Comparison of ENCODE assay signal across 23 cellular contexts in genomic region chr11:71498091-71498490, GRCh38. TPM values are rescaled to one million over a fixed set of nuclear protein-coding genes. Genes with fewer than 3 reads are reported as not detected.
DNase-seq lines count a peak whose midpoint lies in the region; ATAC-seq and TF ChIP-seq lines count a peak whose summit lies in the region.
"Had no signal": no experiment of that assay in that cellular context is flagged by ENCODE, and none has a peak within 500 bp of the region (broad histone marks: within the 10 kb centered on the region; RNA-seq: fewer than 3 reads in every experiment).

No MANE protein-coding gene starts in this region.

- H3K9ac ChIP-seq in BLaER1 = no peak overlapping the region

- TF ChIP-seq POLR2A in spleen (IDR thresholded peaks at IDR 0.05) = no peak

- H3K4me1 ChIP-seq in BLaER1 = peaks cover 85% of the 10 kb centered on the region
- peaks cover 0 to 9% (median 0%) of the 10 kb centered on the region in 6 donors for H3K4me1 ChIP-seq in spleen
- H3K4me1 ChIP-seq: Caco-2 had no signal

- CTCF ChIA-PET in activated CD8-positive, alpha-beta memory T cell treated with anti-CD3 and anti-CD28 coated beads, Interleukin-2, amount 10 ng/mL, durations not matched to agents 7 days and 5 days (lab: Charles Lee) = no interaction called here

- H3K36me3 Mint-ChIP-seq in activated CD8-positive, alpha-beta memory T cell treated with anti-CD3 and anti-CD28 coated beads, Interleukin-2, amount 10 ng/mL, durations not matched to agents 7 days and 5 days = peaks cover 49% of the 10 kb centered on the region
- peaks cover 27% of the 10 kb centered on the region for H3K36me3 Mint-ChIP-seq in glutamatergic neuron (ENCODE audit: unreplicated experiment)

- H4K20me1 ChIP-seq in BLaER1 = no peaks in the 10 kb centered on the region

- DNase-seq in activated CD8-positive, alpha-beta memory T cell treated with anti-CD3 and anti-CD28 coated beads, Interleukin-2, amount 10 ng/mL, durations not matched to agents 7 days and 5 days = peak; percentile 19
- no peak for DNase-seq in activated CD8-positive, alpha-beta memory T cell treated with anti-CD3 and anti-CD28 coated beads, Interleukin-2, amount 50 U/mL, for 4 hours
- peak; percentile 27 for DNase-seq in left lobe of liver (ENCODE audit: low spot score)
- DNase-seq in spleen = peak; percentile 31
- DNase-seq in glutamatergic neuron = no peak
- DNase-seq in SK-N-DZ (ENCODE audit: low spot score) = no peak
- DNase-seq: H9, IMR-90, MM.1S, NCI-H1092, NCI-H1436 treated with DMSO at 0.1 percent for 48 hours, NCI-H2029 treated with DMSO at 0.1 percent for 48 hours, NCI-H2171, NCI-H526, PC-3 had no signal

- H3K27ac Mint-ChIP-seq in activated CD8-positive, alpha-beta memory T cell treated with anti-CD3 and anti-CD28 coated beads, Interleukin-2, amount 10 ng/mL, durations not matched to agents 7 days and 5 days = no peak overlapping the region
- no peak overlapping the region for H3K27ac Mint-ChIP-seq in glutamatergic neuron (ENCODE audit: unreplicated experiment)
- H3K27ac Mint-ChIP-seq: B cell; CD4-positive, alpha-beta T cell; H9 had no signal

- H3K27ac ChIP-seq in BLaER1 (peak overlapping the region; percentile 94), spleen (no peak overlapping the region)
- H3K27ac ChIP-seq: RWPE1 had no signal

- 94 to 97% (median 96%) methylated on average over 19 of the region's 19 CpGs for WGBS in spleen, 5 donors

- ATAC-seq in activated CD8-positive, alpha-beta memory T cell treated with anti-CD3 and anti-CD28 coated beads, Interleukin-2, amount 10 ng/mL, durations not matched to agents 7 days and 5 days = no peak
- ATAC-seq in left lobe of liver = no peak
- ATAC-seq: PC-3 had no signal

- H3K27me3 ChIP-seq in BLaER1 (no peaks in the 10 kb centered on the region), spleen (replicated peaks in 1 of 7) (no peaks in the 10 kb centered on the region)

- no peaks in the 10 kb centered on the region for H3K4me1 Mint-ChIP-seq in activated CD8-positive, alpha-beta memory T cell treated with anti-CD3 and anti-CD28 coated beads, Interleukin-2, amount 10 ng/mL, durations not matched to agents 7 days and 5 days
- H3K4me1 Mint-ChIP-seq in glutamatergic neuron (ENCODE audit: low read depth, unreplicated experiment) = no peaks in the 10 kb centered on the region
- H3K4me1 Mint-ChIP-seq: B cell, H9 had no signal

- H3K36me3 ChIP-seq in BLaER1 (peaks cover 93% of the 10 kb centered on the region), spleen (peaks cover 8 to 97% (median 89%) of the 10 kb centered on the region in 6 donors)

- intact Hi-C loops in spleen (cut with DNase I; ENCODE audit: low total_unique reads) = no loop called here

- H3K27me3 Mint-ChIP-seq in activated CD8-positive, alpha-beta memory T cell treated with anti-CD3 and anti-CD28 coated beads, Interleukin-2, amount 10 ng/mL, durations not matched to agents 7 days and 5 days = no peaks in the 10 kb centered on the region
- H3K27me3 Mint-ChIP-seq in glutamatergic neuron (ENCODE audit: unreplicated experiment) = peaks cover 3% of the 10 kb centered on the region
- H3K27me3 Mint-ChIP-seq: B cell; CD4-positive, alpha-beta T cell had no signal

- H3K9me3 ChIP-seq in BLaER1 (peaks cover 42% of the 10 kb centered on the region), spleen (no peaks in the 10 kb centered on the region)
- H3K9me3 ChIP-seq: Caco-2 had no signal

- H3K4me3 ChIP-seq in BLaER1 (no peak overlapping the region), spleen (no peak overlapping the region)

- TF ChIP-seq CTCF in spleen (IDR thresholded peaks at IDR 0.05 in 8 of 11, conservative IDR thresholded peaks at IDR 0.05 in 3 of 11) (no peak), glutamatergic neuron (IDR thresholded peaks at IDR 0.05; ENCODE audit: partially characterized antibody, unreplicated experiment) (no peak)

- no peak overlapping the region for H3K4me3 Mint-ChIP-seq in activated CD8-positive, alpha-beta memory T cell treated with anti-CD3 and anti-CD28 coated beads, Interleukin-2, amount 10 ng/mL, durations not matched to agents 7 days and 5 days
- no peak overlapping the region for H3K4me3 Mint-ChIP-seq in glutamatergic neuron (ENCODE audit: unreplicated experiment)
- H3K4me3 Mint-ChIP-seq: B cell; CD4-positive, alpha-beta T cell; H9 had no signal

- H3K4me2 ChIP-seq in BLaER1 = peak overlapping the region; percentile 86

- H3K9me3 Mint-ChIP-seq in activated CD8-positive, alpha-beta memory T cell treated with anti-CD3 and anti-CD28 coated beads, Interleukin-2, amount 10 ng/mL, durations not matched to agents 7 days and 5 days (ENCODE audit: low read depth) = no peaks in the 10 kb centered on the region
- H3K9me3 Mint-ChIP-seq in glutamatergic neuron (ENCODE audit: unreplicated experiment) = peaks cover 2% of the 10 kb centered on the region
- H3K9me3 Mint-ChIP-seq: CD4-positive, alpha-beta T cell had no signal

RNA-seq across cellular contexts. Expression of gene KRTAP5-7, which starts 29.0 kb away (rescaled TPM):
- not detected for total RNA-seq in activated CD8-positive, alpha-beta memory T cell treated with anti-CD3 and anti-CD28 coated beads, Interleukin-2, amount 10 ng/mL, durations not matched to agents 7 days and 5 days
- total RNA-seq in left lobe of liver (not detected), spleen (under 1 TPM in 3 of 7 donors, not detected in 4; 0.37 to 0.72 (median 0.70) TPM), glutamatergic neuron (ENCODE audit: unreplicated experiment) (not detected)
- under 1 TPM in 1 of 3 donors, not detected in 2; 0.13 TPM for polyA plus RNA-seq in spleen
- polyA plus RNA-seq in SK-N-DZ (2014; cell fraction: cytosol; rRNA removed) = not detected in 2 replicates
- polyA plus RNA-seq in SK-N-DZ (2014; cell fraction: nucleus; rRNA removed) = 0.17 TPM in 1 of 2 replicates, not detected in the other
- total RNA-seq: A172; Caco-2; CD4-positive, alpha-beta T cell; H9; HT1080; IMR-90; LHCN-M2; PC-3 had no signal
- polyA plus RNA-seq: IMR-90 had no signal

RNA-seq across cellular contexts. Expression of gene KRTAP5-8, which starts 39.7 kb away (rescaled TPM):
- not detected for total RNA-seq in activated CD8-positive, alpha-beta memory T cell treated with anti-CD3 and anti-CD28 coated beads, Interleukin-2, amount 10 ng/mL, durations not matched to agents 7 days and 5 days
- total RNA-seq in left lobe of liver (0.25 TPM), spleen (under 1 TPM in 3 of 7 donors, not detected in 4; 0.30 to 0.63 (median 0.43) TPM), glutamatergic neuron (ENCODE audit: unreplicated experiment) (not detected)
- polyA plus RNA-seq in spleen = under 1 TPM; 0.09 to 0.20 (median 0.13) TPM
- not detected in 2 replicates for polyA plus RNA-seq in SK-N-DZ (2014; cell fraction: cytosol; rRNA removed)
- not detected in 2 replicates for polyA plus RNA-seq in SK-N-DZ (2014; cell fraction: nucleus; rRNA removed)
- total RNA-seq: A172; Caco-2; CD4-positive, alpha-beta T cell; H9; HT1080; IMR-90; LHCN-M2; PC-3 had no signal

RNA-seq across cellular contexts. Expression of gene NADSYN1, which starts 45.1 kb away (rescaled TPM):
- total RNA-seq in activated CD8-positive, alpha-beta memory T cell treated with anti-CD3 and anti-CD28 coated beads, Interleukin-2, amount 10 ng/mL, durations not matched to agents 7 days and 5 days = 100 to 1,000 TPM in 1 of 2 experiments, 10 to 100 TPM in 1; 97.7 to 134 TPM
- total RNA-seq in left lobe of liver = 39.7 TPM
- total RNA-seq in spleen = 100 to 1,000 TPM in 6 of 7 donors, 10 to 100 TPM in 1; 89.6 to 137 (median 112) TPM
- polyA plus RNA-seq in spleen = 100 to 1,000 TPM in 1 of 3 donors, 10 to 100 TPM in 2; 68.4 to 101 (median 74.4) TPM
- 78.2 TPM for total RNA-seq in glutamatergic neuron (ENCODE audit: unreplicated experiment)
- 26.1 and 28.1 TPM in 2 replicates for polyA plus RNA-seq in SK-N-DZ (2014; cell fraction: cytosol; rRNA removed)
- polyA plus RNA-seq in SK-N-DZ (2014; cell fraction: nucleus; rRNA removed) = 134 and 192 TPM in 2 replicates

RNA-seq across cellular contexts. Expression of gene DHCR7, which starts 49.9 kb away (rescaled TPM):
- total RNA-seq in activated CD8-positive, alpha-beta memory T cell treated with anti-CD3 and anti-CD28 coated beads, Interleukin-2, amount 10 ng/mL, durations not matched to agents 7 days and 5 days = 10 to 100 TPM; 54.7 to 90.5 TPM
- total RNA-seq in left lobe of liver (136 TPM), spleen (10 to 100 TPM; 10.9 to 26.4 (median 18.2) TPM), glutamatergic neuron (ENCODE audit: unreplicated experiment) (145 TPM)
- polyA plus RNA-seq in spleen = 1 to 10 TPM; 3.6 to 6.2 (median 4.4) TPM
- 64.9 and 69.2 TPM in 2 replicates for polyA plus RNA-seq in SK-N-DZ (2014; cell fraction: cytosol; rRNA removed)
- 32.5 and 37.8 TPM in 2 replicates for polyA plus RNA-seq in SK-N-DZ (2014; cell fraction: nucleus; rRNA removed)

RNA-seq across cellular contexts. Expression of gene KRTAP5-9, which starts 50.1 kb away (rescaled TPM):
- not detected for total RNA-seq in activated CD8-positive, alpha-beta memory T cell treated with anti-CD3 and anti-CD28 coated beads, Interleukin-2, amount 10 ng/mL, durations not matched to agents 7 days and 5 days
- 0.30 TPM for total RNA-seq in left lobe of liver
- total RNA-seq in spleen = 1 to 10 TPM in 1 of 7 donors, under 1 TPM in 3, not detected in 3; 0.40 to 1.1 (median 0.62) TPM
- polyA plus RNA-seq in spleen = under 1 TPM; 0.29 to 0.67 (median 0.33) TPM
- 0.76 TPM for total RNA-seq in glutamatergic neuron (ENCODE audit: unreplicated experiment)
- not detected in 2 replicates for polyA plus RNA-seq in SK-N-DZ (2014; cell fraction: cytosol; rRNA removed)
- not detected in 2 replicates for polyA plus RNA-seq in SK-N-DZ (2014; cell fraction: nucleus; rRNA removed)
- total RNA-seq: A172, Caco-2, H9, HT1080, IMR-90, LHCN-M2, PC-3 had no signal

Comparison
In these comparisons a context has a peak if more than half of its experiments do, and no peak if none do; other contexts are left out.
1. DNase-seq: peak in activated CD8-positive, alpha-beta memory T cell treated with anti-CD3 and anti-CD28 coated beads, Interleukin-2, amount 10 ng/mL, durations not matched to agents 7 days and 5 days (single experiment), left lobe of liver (single experiment) and spleen (single experiment); none in activated CD8-positive, alpha-beta memory T cell treated with anti-CD3 and anti-CD28 coated beads, Interleukin-2, amount 50 U/mL, for 4 hours (single experiment), glutamatergic neuron (single experiment) and SK-N-DZ (single experiment).